ENCODE assay signal across 25 cellular contexts in genomic region chr1:175701590-175701989, GRCh38. TPM values are rescaled to one million over a fixed set of nuclear protein-coding genes. Genes with fewer than 3 reads are reported as not detected.
"Had no signal": no experiment of that assay in that cellular context is flagged by ENCODE, and none has a peak within 500 bp of the region (broad histone marks: within the 10 kb centered on the region; RNA-seq: fewer than 3 reads in every experiment).

No MANE protein-coding gene starts in this region.

- H3K9me3 ChIP-seq: left ventricle myocardium inferior, ovary, right atrium auricular region, right lobe of liver, tibial nerve, uterus had no signal

- H3K27ac ChIP-seq: left ventricle myocardium inferior, ovary, right atrium auricular region, right lobe of liver, tibial nerve, uterus had no signal

- H3K27ac Mint-ChIP-seq: mesothelial cell of epicardium; natural killer cell; nephron progenitor cell; progenitor cell of endocrine pancreas; stimulated activated memory B cell treated with anti-CD40 and anti-IgM and Interleukin-4, amounts not matched to agents 10 μg/mL and 1 μg/mL and 100 μg/mL, for 72 hours; stimulated activated naive CD8-positive, alpha-beta T cell treated with anti-CD3 and anti-CD28 coated beads, Interleukin-15, amount 100 ng/mL, for 72 hours; type B pancreatic cell had no signal

- H3K4me3 ChIP-seq: left ventricle myocardium inferior, lung, ovary, right atrium auricular region, right lobe of liver, smooth muscle cell, tibial nerve, uterus had no signal

- ATAC-seq: natural killer cell; right lobe of liver; stimulated activated memory B cell treated with anti-CD40 and anti-IgM and Interleukin-4, amounts not matched to agents 10 μg/mL and 1 μg/mL and 100 μg/mL, for 72 hours; stimulated activated naive CD8-positive, alpha-beta T cell treated with anti-CD3 and anti-CD28 coated beads, Interleukin-15, amount 100 ng/mL, for 72 hours had no signal

- H3K36me3 Mint-ChIP-seq: mesothelial cell of epicardium; naive B cell; natural killer cell; stimulated activated memory B cell treated with anti-CD40 and anti-IgM and Interleukin-4, amounts not matched to agents 10 μg/mL and 1 μg/mL and 100 μg/mL, for 72 hours; type B pancreatic cell had no signal

- DNase-seq: islet precursor cell; mesendoderm; naive B cell; natural killer cell; nephron progenitor cell; ovary; right lobe of liver; stimulated activated CD4-positive, alpha-beta T cell treated with anti-CD3 and anti-CD28 coated beads, Interleukin-1b, Interleukin-23, amount 100 ng/mL, for 48 hours; stimulated activated CD4-positive, alpha-beta T cell treated with anti-CD3 and anti-CD28 coated beads, Interleukin-2, amount 100 ng/mL, for 48 hours; stimulated activated CD4-positive, alpha-beta T cell treated with anti-CD3 and anti-CD28 coated beads, Interleukin-4, amount 100 ng/mL, for 4 hours; stimulated activated CD8-positive, alpha-beta memory T cell treated with anti-CD3 and anti-CD28 coated beads, Interleukin-4, amount 100 ng/mL, for 48 hours; stimulated activated naive CD4-positive, alpha-beta T cell treated with Interleukin-2 at 50 U/mL for 16 hours; stimulated activated naive CD8-positive, alpha-beta T cell treated with anti-CD3 and anti-CD28 coated beads, Interleukin-15, amount 100 ng/mL, for 72 hours; uterus had no signal

- H3K27me3 ChIP-seq: ovary, right atrium auricular region, right lobe of liver, tibial nerve, uterus had no signal

- H3K9me3 Mint-ChIP-seq: mesothelial cell of epicardium; naive B cell; natural killer cell; nephron progenitor cell; stimulated activated memory B cell treated with anti-CD40 and anti-IgM and Interleukin-4, amounts not matched to agents 10 μg/mL and 1 μg/mL and 100 μg/mL, for 72 hours; stimulated activated naive CD8-positive, alpha-beta T cell treated with anti-CD3 and anti-CD28 coated beads, Interleukin-15, amount 100 ng/mL, for 72 hours; type B pancreatic cell had no signal

- H3K4me3 Mint-ChIP-seq: mesothelial cell of epicardium; naive B cell; natural killer cell; nephron progenitor cell; stimulated activated memory B cell treated with anti-CD40 and anti-IgM and Interleukin-4, amounts not matched to agents 10 μg/mL and 1 μg/mL and 100 μg/mL, for 72 hours; stimulated activated naive CD8-positive, alpha-beta T cell treated with anti-CD3 and anti-CD28 coated beads, Interleukin-15, amount 100 ng/mL, for 72 hours; type B pancreatic cell had no signal

- H3K4me1 ChIP-seq: right lobe of liver, tibial nerve, uterus had no signal

- H3K36me3 ChIP-seq: left ventricle myocardium inferior, ovary, right atrium auricular region, right lobe of liver, tibial nerve, uterus had no signal

- H3K4me2 ChIP-seq: smooth muscle cell had no signal

- H3K4me1 Mint-ChIP-seq: mesothelial cell of epicardium; natural killer cell; stimulated activated memory B cell treated with anti-CD40 and anti-IgM and Interleukin-4, amounts not matched to agents 10 μg/mL and 1 μg/mL and 100 μg/mL, for 72 hours; stimulated activated naive CD8-positive, alpha-beta T cell treated with anti-CD3 and anti-CD28 coated beads, Interleukin-15, amount 100 ng/mL, for 72 hours had no signal

- H3K27me3 Mint-ChIP-seq: stimulated activated naive CD8-positive, alpha-beta T cell treated with anti-CD3 and anti-CD28 coated beads, Interleukin-15, amount 100 ng/mL, for 72 hours had no signal

RNA-seq across cellular contexts. Expression of gene TNR, which starts 41.8 kb away (rescaled TPM):
- total RNA-seq: kidney epithelial cell, mesothelial cell of epicardium, ovary, renal cortical epithelial cell, smooth muscle cell, tibial nerve had no signal
- polyA plus RNA-seq: ovary, smooth muscle cell had no signal
